Comparison of ENCODE assay signal across 1 cellular context in genomic region chr12:130526813-130527212, GRCh38.
TF ChIP-seq lines count a peak whose summit lies in the region.

No MANE protein-coding gene starts in this region.

TF ChIP-seq in SK-N-SH treated with all-trans-retinoic acid at 6 μM for 48 hours, 23 proteins besides CTCF, POLR2A, EP300 and RAD21 (continued from another document):
- TF ChIP-seq PPARA (CRISPR knock-in tag; IDR thresholded peaks at IDR 0.05; ENCODE audit: borderline replicate concordance): no peak
